Comparison of ENCODE assay signal across 8 cellular contexts in the genomic region with DNA sequence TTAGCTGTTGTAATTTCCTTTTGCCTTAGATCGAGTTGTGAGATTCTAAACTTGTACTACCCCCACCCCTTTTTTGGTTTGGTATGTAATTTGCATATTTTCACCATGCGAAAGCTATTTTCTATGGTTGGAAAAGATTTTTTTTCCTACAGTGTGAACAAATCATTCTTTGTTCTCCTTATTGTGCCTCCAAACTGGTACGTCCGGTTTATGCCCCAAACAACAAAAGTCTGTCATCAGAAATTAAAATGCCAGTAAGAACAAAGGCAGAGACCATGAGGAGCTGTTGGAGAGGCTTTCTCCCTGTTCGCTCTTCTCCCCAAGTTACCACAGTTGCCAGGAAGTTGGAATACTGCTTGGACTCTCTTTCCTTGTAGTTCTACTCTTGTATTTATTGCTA.
DNase-seq lines count a peak whose midpoint lies in the region; ATAC-seq and TF ChIP-seq lines count a peak whose summit lies in the region.

No MANE protein-coding gene starts in this region.

- no peak overlapping the region for H2AK5ac ChIP-seq in neuronal stem cell (ENCODE audit: low read depth, low read length)

- peaks cover 21% of the 10 kb centered on the region for H3K4me1 ChIP-seq in PC-9 (replicated peaks; ENCODE audit: insufficient read depth)
- H3K4me1 ChIP-seq in esophagus squamous epithelium: peaks cover 0 to 15% (median 0%) of the 10 kb centered on the region in 3 donors
- H3K4me1 ChIP-seq in neuronal stem cell (ENCODE audit: control insufficient read depth in 2 of 2, insufficient read depth in 1 of 2, low read depth in 1 of 2, low read length in 2 of 2): peaks cover 6 to 28% of the 10 kb centered on the region in 2 donors

- H2AFZ ChIP-seq in PC-9: peak overlapping the region; percentile 53
- H2AFZ ChIP-seq in neuronal stem cell (ENCODE audit: low read length): peak overlapping the region; percentile 86

- no peak overlapping the region for H2BK15ac ChIP-seq in neuronal stem cell (ENCODE audit: low read length)

- H2BK12ac ChIP-seq in neuronal stem cell (ENCODE audit: low read length): no peak overlapping the region

- H3K9ac ChIP-seq in neuronal stem cell (ENCODE audit: low read depth, low read length, poor library complexity): no peak overlapping the region

- H3K9me2 ChIP-seq in PC-9 (ENCODE audit: insufficient read depth): no peaks in the 10 kb centered on the region

- H4K8ac ChIP-seq in neuronal stem cell (ENCODE audit: low read depth, low read length): no peak overlapping the region

- H3F3A ChIP-seq in PC-9 (ENCODE audit: insufficient read depth, low read depth): peaks cover 14% of the 10 kb centered on the region; the same call in 1 of the 2 replicates

- no peak overlapping the region for H3K18ac ChIP-seq in neuronal stem cell (ENCODE audit: low read length)

- H3K14ac ChIP-seq in neuronal stem cell (ENCODE audit: low read length): no peak overlapping the region

- H3K27ac ChIP-seq in PC-9 (peak overlapping the region; percentile 96), esophagus squamous epithelium (peak overlapping the region; percentile 50 to 78 (median 63)), neuronal stem cell (replicated peaks; ENCODE audit: low read length) (no peak overlapping the region)

- TF ChIP-seq CTCF in PC-9 (conservative IDR thresholded peaks at IDR 0.05) (no peak), esophagus squamous epithelium (IDR thresholded peaks at IDR 0.05) (no peak)

- H3K9me3 ChIP-seq in PC-9 (ENCODE audit: insufficient read depth, low read depth) (no peaks in the 10 kb centered on the region), esophagus squamous epithelium (no peaks in the 10 kb centered on the region), neuronal stem cell (replicated peaks in 1 of 2; ENCODE audit: control insufficient read depth in 2 of 2, insufficient read depth in 1 of 2, low read depth in 1 of 2, low read length in 2 of 2) (no peaks in the 10 kb centered on the region)

- H3K36me3 ChIP-seq in PC-9 (ENCODE audit: low read depth) (no peaks in the 10 kb centered on the region), esophagus squamous epithelium (no peaks in the 10 kb centered on the region), neuronal stem cell (replicated peaks in 1 of 2; ENCODE audit: control insufficient read depth in 2 of 2, insufficient read depth in 2 of 2, low read length in 2 of 2) (no peaks in the 10 kb centered on the region)

- no peak overlapping the region for H2BK120ac ChIP-seq in neuronal stem cell (ENCODE audit: low read depth, low read length)

- POLR2A ChIA-PET in PC-9 (lab: Charles Lee; ENCODE audit: unreplicated experiment): interaction anchor here (0.5 to 0.8 kb wide), 7 partner anchors 23 to 1181 kb away, joined by 3 to 22 read pairs (median 4); a partner anchor contains a TSS

- no TSS peak for BruUV-seq in PC-9 (replicated peaks; lab: Mats Ljungman, UMichigan)

- H4K91ac ChIP-seq in neuronal stem cell (ENCODE audit: low read depth, low read length, poor library complexity): no peak overlapping the region

- no peak overlapping the region for H2BK5ac ChIP-seq in neuronal stem cell (ENCODE audit: low read length)

- H3K79me2 ChIP-seq in PC-9 (ENCODE audit: low read depth): no peaks in the 10 kb centered on the region

- intact Hi-C loops in PC-9 (cut with micrococcal nuclease; ENCODE audit: unreplicated experiment): loop anchor here (10.0 kb wide), 1 partner anchor 1091 kb away; no protein-coding TSS in a partner anchor
- intact Hi-C loops in esophagus squamous epithelium (cut with DNase I): no loop called here

- DNase-seq in DMS114 treated with DMSO at 0.1 percent for 48 hours (lab: John Stamatoyannopoulos, UW; ENCODE audit: unreplicated experiment) (peak; percentile 34), PC-9 (peak; percentile 48 to 92), esophagus squamous epithelium (lab: John Stamatoyannopoulos, UW) (no peak), neuronal stem cell (ENCODE audit: low spot score) (no peak), NCI-H2029 (lab: John Stamatoyannopoulos, UW) (no peak), NCI-H2196 (lab: John Stamatoyannopoulos, UW; ENCODE audit: unreplicated experiment) (no peak)

- H3K27me3 ChIP-seq in PC-9 (ENCODE audit: insufficient read depth, low read depth) (no peaks in the 10 kb centered on the region), esophagus squamous epithelium (no peaks in the 10 kb centered on the region), neuronal stem cell (ENCODE audit: control insufficient read depth in 3 of 3, insufficient read depth in 3 of 3, low read depth in 1 of 3, low read length in 3 of 3) (no peaks in the 10 kb centered on the region)

- 19 to 25% methylated on average over 5 of the region's 5 CpGs for WGBS in esophagus squamous epithelium, 2 donors
- WGBS in neuronal stem cell (ENCODE audit: extremely low coverage in 2 of 2, insufficient read length in 2 of 2, insufficient replicate concordance in 1 of 2), 2 donors: no CpG with 5 or more reads among the region's 5 CpGs

- no peaks in the 10 kb centered on the region for H4K20me1 ChIP-seq in PC-9 (ENCODE audit: insufficient read depth)

- H3K23ac ChIP-seq in neuronal stem cell (ENCODE audit: low read depth, low read length, poor library complexity): no peak overlapping the region

- TF ChIP-seq POLR2A in esophagus squamous epithelium (IDR thresholded peaks at IDR 0.05): no peak

- H3K4me3 ChIP-seq in PC-9 (peak overlapping the region; percentile 44), esophagus squamous epithelium (peak overlapping the region in 2 of 4 donors; percentile 2 to 27), neuronal stem cell (ENCODE audit: low read length in 2 of 2) (peak overlapping the region in 1 of 2 donors; percentile 27)

- H3K79me1 ChIP-seq in neuronal stem cell (ENCODE audit: low read depth, low read length): no peaks in the 10 kb centered on the region

- CTCF ChIA-PET in PC-9 (lab: Charles Lee): interaction anchor here (1.4 kb wide), 1 partner anchor 23 kb away, joined by 5 read pairs; no protein-coding TSS in a partner anchor

- no peak overlapping the region for H3K4ac ChIP-seq in neuronal stem cell (ENCODE audit: low read length)

- H3K4me2 ChIP-seq in PC-9: peak overlapping the region; percentile 77
- no peak overlapping the region for H3K4me2 ChIP-seq in neuronal stem cell (ENCODE audit: insufficient read depth, low read length, poor library complexity, severe bottlenecking)

- ATAC-seq in GM18861 (IDR thresholded peaks at IDR 0.05; ENCODE audit: unreplicated experiment) (no peak), HG03378 (IDR thresholded peaks at IDR 0.05; ENCODE audit: unreplicated experiment) (no peak)

Comparison
In these comparisons a context has a peak if more than half of its experiments do, and no peak if none do; other contexts are left out.
1. DNase-seq: peak in DMS114 treated with DMSO at 0.1 percent for 48 hours (single experiment) and PC-9 (2 of 2); none in esophagus squamous epithelium (single experiment), neuronal stem cell (single experiment), NCI-H2029 (single experiment) and NCI-H2196 (single experiment).